20 cellular contexts compared by ENCODE assay signal in the genomic region with DNA sequence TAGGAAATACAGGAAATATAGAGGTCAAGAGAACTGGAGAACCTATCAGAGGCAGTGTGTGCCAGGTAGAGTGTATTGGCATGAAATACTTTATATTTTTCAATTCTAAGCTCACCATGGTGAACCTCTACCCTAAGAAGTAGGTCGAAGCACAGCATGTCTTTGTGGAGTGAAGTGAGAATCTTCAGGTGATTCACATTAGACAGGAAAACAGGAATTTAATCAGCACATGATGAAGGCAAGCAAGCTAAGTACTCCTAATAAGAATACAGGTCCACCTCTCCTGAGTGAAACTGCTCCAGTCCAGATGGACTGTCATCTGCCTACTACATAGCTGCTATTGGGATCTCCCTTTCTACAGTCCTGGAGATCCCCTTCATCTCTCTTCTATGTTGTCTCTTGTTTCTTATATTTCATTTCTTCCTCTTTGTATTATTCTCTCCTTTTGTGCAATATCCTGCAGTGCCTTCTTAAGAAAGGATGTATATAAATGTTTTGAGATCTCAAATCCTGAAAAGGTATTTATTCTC.
"Had no signal": no experiment of that assay in that cellular context is flagged by ENCODE, and none has a peak within 500 bp of the region (broad histone marks: within the 10 kb centered on the region; RNA-seq: fewer than 3 reads in every experiment).

No MANE protein-coding gene starts in this region.

- H3K4me1 Mint-ChIP-seq: activated T-helper 17 cell treated with anti-CD3 and anti-CD28 coated beads, Interleukin-2, amount 50 U/mL, for 72 hours had no signal

- H3K27me3 Mint-ChIP-seq: activated naive CD8-positive, alpha-beta T cell treated with anti-CD3 and anti-CD28 coated beads, Interleukin-2, amount 50 U/mL, for 24 hours; activated T-helper 17 cell treated with anti-CD3 and anti-CD28 coated beads, Interleukin-2, amount 50 U/mL, for 72 hours; progenitor cell of endocrine pancreas had no signal

- H3K27ac ChIP-seq: gastroesophageal sphincter, right atrium auricular region, skin epidermis, tibial nerve, uterus had no signal

- H3K9me3 ChIP-seq: gastroesophageal sphincter, right atrium auricular region, tibial nerve, uterus had no signal

- H3K36me3 ChIP-seq: right atrium auricular region, uterus had no signal

- ATAC-seq: activated CD4-positive, CD25-positive, alpha-beta regulatory T cell treated with anti-CD3 and anti-CD28 coated beads, Interleukin-2, amount 50 U/mL, for 24 hours; activated naive CD8-positive, alpha-beta T cell treated with anti-CD3 and anti-CD28 coated beads, Interleukin-2, amount 50 U/mL, for 24 hours; activated T-helper 17 cell treated with anti-CD3 and anti-CD28 coated beads, Interleukin-2, amount 50 U/mL, for 72 hours; gastroesophageal sphincter; left lobe of liver had no signal

- H3K27me3 ChIP-seq: gastroesophageal sphincter, right atrium auricular region, tibial nerve, uterus had no signal

- H3K4me1 ChIP-seq: gastroesophageal sphincter, right atrium auricular region, tibial nerve, uterus had no signal

- H3K9me3 Mint-ChIP-seq: activated naive CD4-positive, alpha-beta T cell treated with anti-CD3 and anti-CD28 coated beads for 36 hours; activated naive CD8-positive, alpha-beta T cell treated with anti-CD3 and anti-CD28 coated beads, Interleukin-2, amount 50 U/mL, for 24 hours; activated T-helper 17 cell treated with anti-CD3 and anti-CD28 coated beads, Interleukin-2, amount 50 U/mL, for 72 hours had no signal

- H3K27ac Mint-ChIP-seq: activated naive CD4-positive, alpha-beta T cell treated with anti-CD3 and anti-CD28 coated beads for 36 hours; activated naive CD8-positive, alpha-beta T cell treated with anti-CD3 and anti-CD28 coated beads, Interleukin-2, amount 50 U/mL, for 24 hours; activated T-helper 17 cell treated with anti-CD3 and anti-CD28 coated beads, Interleukin-2, amount 50 U/mL, for 72 hours; progenitor cell of endocrine pancreas had no signal

- H3K4me3 ChIP-seq: gastroesophageal sphincter, right atrium auricular region, skin epidermis, tibial nerve, uterus had no signal

- DNase-seq: activated CD4-positive, alpha-beta T cell treated with anti-CD3 and anti-CD28 coated beads, Interleukin-2, amount 50 U/mL, for 1 hour; activated CD8-positive, alpha-beta memory T cell treated with anti-CD3 and anti-CD28 coated beads for 24 hours; activated naive CD4-positive, alpha-beta T cell treated with anti-CD3 and anti-CD28 coated beads for 36 hours; activated naive CD8-positive, alpha-beta T cell treated with anti-CD3 and anti-CD28 coated beads, Interleukin-2, amount 50 U/mL, for 24 hours; aorta; erythroblast; islet precursor cell; midbrain; stimulated activated CD4-positive, alpha-beta T cell treated with anti-CD3 and anti-CD28 coated beads, Interleukin-4, amount 100 ng/mL, for 24 hours; stimulated activated naive CD4-positive, alpha-beta T cell; substantia nigra; uterus had no signal

- H3K4me3 Mint-ChIP-seq: activated naive CD4-positive, alpha-beta T cell treated with anti-CD3 and anti-CD28 coated beads for 36 hours; activated naive CD8-positive, alpha-beta T cell treated with anti-CD3 and anti-CD28 coated beads, Interleukin-2, amount 50 U/mL, for 24 hours; activated T-helper 17 cell treated with anti-CD3 and anti-CD28 coated beads, Interleukin-2, amount 50 U/mL, for 72 hours had no signal
